Comparison of ENCODE assay signal across 10 cellular contexts in the genomic region with DNA sequence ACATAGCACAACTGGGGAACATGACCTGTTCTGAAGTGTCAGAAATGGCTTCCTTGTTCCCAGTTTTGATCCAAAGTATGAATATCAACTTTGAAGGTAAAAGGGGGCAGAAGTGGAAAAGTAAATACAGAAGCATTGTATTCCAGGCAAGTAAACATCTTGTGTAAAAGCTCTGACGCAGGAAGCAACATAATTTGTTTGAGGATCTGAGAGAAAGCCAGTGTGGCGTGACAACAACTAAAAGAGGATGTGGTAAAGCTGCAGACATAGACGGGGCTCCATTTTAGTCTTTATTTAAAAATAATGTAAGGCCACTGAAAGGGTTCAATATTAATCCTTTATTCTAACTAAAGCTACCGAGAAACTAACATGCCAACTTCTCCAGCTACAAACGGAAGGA.
DNase-seq lines count a peak whose midpoint lies in the region; ATAC-seq and TF ChIP-seq lines count a peak whose summit lies in the region.
"Had no signal": no experiment of that assay in that cellular context is flagged by ENCODE, and none has a peak within 500 bp of the region (broad histone marks: within the 10 kb centered on the region; RNA-seq: fewer than 3 reads in every experiment).

No MANE protein-coding gene starts in this region.

- intact Hi-C loops in OCI-LY7 (cut with micrococcal nuclease; ENCODE audit: unreplicated experiment), result loop anchor here (5.0 kb wide), 2 partner anchors 210 to 770 kb away; no protein-coding TSS in a partner anchor

- POLR2A ChIA-PET in OCI-LY7 (lab: Charles Lee), result interaction anchor here (0.8 kb wide), 1 partner anchor 14 kb away, joined by 4 read pairs; no protein-coding TSS in a partner anchor

- CTCF ChIA-PET in OCI-LY7 (lab: Charles Lee; ENCODE audit: unreplicated experiment), result interaction anchor here (0.6 kb wide), 1 partner anchor 63 kb away, joined by 3 read pairs; no protein-coding TSS in a partner anchor

- TF ChIP-seq CTCF in GM12864 (IDR thresholded peaks at IDR 0.05; ENCODE audit: low read depth, low read length, missing control alignments) (no peak), OCI-LY7 (conservative IDR thresholded peaks at IDR 0.05; ENCODE audit: low read length) (no peak), BE2C (IDR thresholded peaks at IDR 0.05; ENCODE audit: low read depth, low read length) (no peak)

- BruUV-seq in OCI-LY7 (replicated peaks; lab: Mats Ljungman, UMichigan), result no TSS peak

- H2AFZ ChIP-seq in OCI-LY7 (ENCODE audit: low read length), result peak overlapping the region; percentile 96

- H3K9me3 ChIP-seq in OCI-LY7 (ENCODE audit: low read length), result no peaks in the 10 kb centered on the region
- no peaks in the 10 kb centered on the region for H3K9me3 ChIP-seq in BE2C

- H3K4me3 ChIP-seq in GM12864 (ENCODE audit: low read depth, low read length), result no peak overlapping the region
- peak overlapping the region; percentile 55 for H3K4me3 ChIP-seq in OCI-LY7 (ENCODE audit: low read depth, low read length, poor library complexity, severe bottlenecking)
- H3K4me3 ChIP-seq in BE2C (ENCODE audit: low read depth, low read length), result no peak overlapping the region

- no peaks in the 10 kb centered on the region for H4K20me1 ChIP-seq in OCI-LY7 (ENCODE audit: insufficient read depth, low read length)

- peak overlapping the region; percentile 83 for H3K4me2 ChIP-seq in OCI-LY7 (ENCODE audit: low read length)

- H3K27ac ChIP-seq in OCI-LY7 (ENCODE audit: low read depth, low read length, poor library complexity, severe bottlenecking), result peak overlapping the region; percentile 88

- DNase-seq in GM12864 (ENCODE audit: low read depth), result peak; percentile 66
- DNase-seq in OCI-LY7 (ENCODE audit: low spot score), result peak; percentile 87
- DNase-seq in stimulated activated naive CD4-positive, alpha-beta T cell treated with Interleukin-2 at 50 U/mL for 16 hours (lab: John Stamatoyannopoulos, UW), result no peak
- DNase-seq in T-helper 9 cell, result no peak
- no peak for DNase-seq in D341Med (ENCODE audit: low spot score)
- DNase-seq in BE2C, result no peak
- DNase-seq: NCI-H1694 treated with DMSO at 0.1 percent for 48 hours, posterior cingulate gyrus had no signal

- H3K36me3 ChIP-seq in OCI-LY7 (ENCODE audit: insufficient read depth, low read length) (no peaks in the 10 kb centered on the region; the same call in 1 of the 2 replicates), BE2C (no peaks in the 10 kb centered on the region)

- no peaks in the 10 kb centered on the region for H3K27me3 ChIP-seq in BE2C

- no peaks in the 10 kb centered on the region for H3K79me2 ChIP-seq in OCI-LY7 (ENCODE audit: insufficient read depth, low read depth, low read length)

- H3K4me1 ChIP-seq in OCI-LY7 (ENCODE audit: insufficient read depth, low read length, poor library complexity, severe bottlenecking), result peaks cover 47% of the 10 kb centered on the region
- H3K4me1 ChIP-seq in BE2C, result no peaks in the 10 kb centered on the region

- ATAC-seq in GM21526 (IDR thresholded peaks at IDR 0.05; ENCODE audit: low FRiP score, unreplicated experiment) (peak; percentile 99), HG03460 (IDR thresholded peaks at IDR 0.05; ENCODE audit: unreplicated experiment) (peak; percentile 100)

- H3K9me2 ChIP-seq in OCI-LY7 (ENCODE audit: insufficient read depth, low read length), result peaks cover under 1% of the 10 kb centered on the region; the same call in 1 of the 2 replicates

Comparison
In these comparisons a context has a peak if more than half of its experiments do, and no peak if none do; other contexts are left out.
1. DNase-seq: peak in GM12864 (single experiment) and OCI-LY7 (single experiment); none in stimulated activated naive CD4-positive, alpha-beta T cell treated with Interleukin-2 at 50 U/mL for 16 hours (single experiment), T-helper 9 cell (single experiment), D341Med (single experiment) and BE2C (single experiment).